22 cellular contexts compared by ENCODE assay signal in genomic region chr12:117228239-117228638, GRCh38. TPM values are rescaled to one million over a fixed set of nuclear protein-coding genes. Genes with fewer than 3 reads are reported as not detected.
DNase-seq lines count a peak whose midpoint lies in the region; ATAC-seq, FAIRE-seq and TF ChIP-seq lines count a peak whose summit lies in the region.
"Had no signal": no experiment of that assay in that cellular context is flagged by ENCODE, and none has a peak within 500 bp of the region (broad histone marks: within the 10 kb centered on the region; RNA-seq: fewer than 3 reads in every experiment).

No MANE protein-coding gene starts in this region.

- H3K36me3 ChIP-seq in small intestine (ENCODE audit: control insufficient read depth in 2 of 2, insufficient read depth in 2 of 2, low read length in 2 of 2), result no peaks in the 10 kb centered on the region
- H3K36me3 ChIP-seq: BE2C, SJSA1 had no signal

- no peak for ATAC-seq in HG02973 (IDR thresholded peaks at IDR 0.05; ENCODE audit: unreplicated experiment)
- ATAC-seq: activated T-cell treated with anti-CD3 and anti-CD28 coated beads, Interleukin-2, amount 50 U/mL, for 72 hours had no signal

- no peaks in the 10 kb centered on the region for H3K9me3 ChIP-seq in small intestine (ENCODE audit: control insufficient read depth, low read depth)
- H3K9me3 ChIP-seq: BE2C, SJSA1 had no signal

- DNase-seq in H4 (ENCODE audit: low spot score) (peak; percentile 12), RKO (ENCODE audit: low spot score) (peak; percentile 61), fibroblast of mammary gland (ENCODE audit: low read depth) (peak; percentile 6), small intestine (peak; percentile 5), NCI-H1417 treated with DMSO at 0.1 percent for 48 hours (lab: John Stamatoyannopoulos, UW) (no peak)
- DNase-seq in activated naive CD4-positive, alpha-beta T cell treated with anti-CD3 and anti-CD28 coated beads, Interleukin-2, amount 50 U/mL, for 16 hours, result no peak
- DNase-seq: activated naive CD4-positive, alpha-beta T cell treated with anti-CD3 and anti-CD28 coated beads for 36 hours; activated T-cell treated with anti-CD3 and anti-CD28 coated beads, Interleukin-2, amount 50 U/mL, for 72 hours; BE2C; DND-41; dorsolateral prefrontal cortex; foreskin fibroblast; immature natural killer cell; NCI-H1694 treated with DMSO at 0.1 percent for 48 hours; NCI-H345; NCI-H82; stimulated activated CD4-positive, alpha-beta T cell treated with anti-CD3 and anti-CD28 coated beads, Interleukin-4, amount 100 ng/mL, for 24 hours; stimulated activated naive CD4-positive, alpha-beta T cell treated with Interleukin-2 at 50 U/mL for 16 hours had no signal

- H3K27ac ChIP-seq in small intestine (ENCODE audit: low read depth in 1 of 2, low read length in 1 of 2), result no peak overlapping the region
- H3K27ac ChIP-seq: dorsolateral prefrontal cortex, SJSA1 had no signal

- no peak for FAIRE-seq in small intestine (lab: Jason Lieb, UNC)
- FAIRE-seq: endothelial cell of umbilical vein, GM12892 had no signal

- TF ChIP-seq CTCF in fibroblast of mammary gland (conservative IDR thresholded peaks at IDR 0.05; ENCODE audit: control insufficient read depth, insufficient read depth, low read depth, low read length), result no peak

- 19 to 47% (median 20%) methylated on average over 2 of the region's 2 CpGs for WGBS in small intestine, 3 donors

- H3K4me3 ChIP-seq in fibroblast of mammary gland (ENCODE audit: control insufficient read depth, low read depth, low read length), result no peak overlapping the region
- no peak overlapping the region for H3K4me3 ChIP-seq in small intestine (ENCODE audit: low read depth in 1 of 2, low read length in 2 of 2)
- H3K4me3 ChIP-seq: dorsolateral prefrontal cortex, SJSA1 had no signal

- H3K27me3 ChIP-seq in small intestine (ENCODE audit: control insufficient read depth in 2 of 2, insufficient read depth in 2 of 2, low read length in 2 of 2), result peaks cover 0 to 2% of the 10 kb centered on the region in 2 donors
- H3K27me3 ChIP-seq: BE2C, SJSA1 had no signal

- no peaks in the 10 kb centered on the region for H3K4me1 ChIP-seq in small intestine (ENCODE audit: control insufficient read depth in 2 of 2, insufficient read depth in 1 of 2, low read depth in 1 of 2, low read length in 1 of 2)
- H3K4me1 ChIP-seq: BE2C had no signal

RNA-seq across cellular contexts. Expression of gene FBXO21, which starts 38.0 kb away (rescaled TPM):
- 33.7 and 38.3 TPM in 2 replicates for total RNA-seq in H4 (2014; rRNA removed; shearing (Covaris generic))
- 10 to 100 TPM in 1 of 3 donors, 1 to 10 TPM in 2; 6.8 to 16.8 (median 8.5) TPM for polyA plus RNA-seq in small intestine

Comparison
In these comparisons a context has a peak if more than half of its experiments do, and no peak if none do; other contexts are left out.
1. DNase-seq: peak in H4 (single experiment), RKO (single experiment), fibroblast of mammary gland (single experiment) and small intestine (single experiment); none in activated naive CD4-positive, alpha-beta T cell treated with anti-CD3 and anti-CD28 coated beads, Interleukin-2, amount 50 U/mL, for 16 hours (single experiment) and NCI-H1417 treated with DMSO at 0.1 percent for 48 hours (single experiment).